ENCODE assay signal across 1 cellular context in the genomic region with DNA sequence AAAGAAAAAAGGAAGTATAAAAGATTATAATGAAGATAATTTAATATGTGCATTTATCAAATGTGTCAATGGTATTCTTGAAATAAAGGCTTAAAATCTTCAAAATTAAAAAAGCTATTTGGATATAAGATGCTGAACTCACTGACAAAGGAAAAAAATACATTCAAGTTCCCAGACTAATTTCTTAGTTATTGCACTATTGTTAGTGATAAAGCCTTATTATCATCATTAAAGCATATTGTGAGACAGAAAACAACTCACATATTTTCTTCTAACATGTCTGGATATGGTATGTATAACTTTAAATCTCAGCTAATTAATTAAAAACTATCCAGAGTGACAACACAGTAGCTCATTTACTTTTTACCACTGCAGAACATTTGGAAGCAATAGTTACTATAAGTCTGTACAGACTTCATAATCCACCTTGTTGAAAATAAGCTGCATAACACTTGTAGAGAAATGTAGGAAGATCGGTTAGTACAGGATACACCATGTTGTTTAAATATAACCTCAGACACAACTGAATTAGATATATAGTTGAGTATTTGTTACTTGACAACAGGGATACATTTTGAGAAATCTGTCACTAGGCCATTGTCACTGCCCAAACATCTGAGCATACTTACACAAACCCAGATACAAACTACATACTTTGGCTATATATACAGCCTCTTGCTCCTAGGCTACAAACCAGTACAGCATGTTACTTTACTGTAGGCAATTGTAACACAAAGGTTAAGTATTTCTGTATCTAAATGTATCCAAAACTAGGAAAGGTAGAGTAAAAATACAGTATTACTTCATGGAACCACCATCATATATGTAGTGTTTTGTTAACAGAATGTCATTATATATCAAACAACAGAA.
TF ChIP-seq lines count a peak whose summit lies in the region.

No MANE protein-coding gene starts in this region.

TF ChIP-seq in SK-N-SH treated with all-trans-retinoic acid at 6 μM for 48 hours, 23 proteins besides CTCF, POLR2A, EP300 and RAD21 (continued from another document):
- TF ChIP-seq POU6F1 (CRISPR knock-in tag; IDR thresholded peaks at IDR 0.05; ENCODE audit: borderline replicate concordance, low read depth) (no peak), ZFP30 (CRISPR knock-in tag; IDR thresholded peaks at IDR 0.05) (no peak), TCF4 (CRISPR knock-in tag; IDR thresholded peaks at IDR 0.05; ENCODE audit: borderline replicate concordance) (no peak), TOX (CRISPR knock-in tag; IDR thresholded peaks at IDR 0.05; ENCODE audit: borderline replicate concordance) (no peak), ZNF70 (CRISPR knock-in tag; IDR thresholded peaks at IDR 0.05) (no peak), GLIS3 (CRISPR knock-in tag; IDR thresholded peaks at IDR 0.05) (no peak), SNAI2 (CRISPR knock-in tag; IDR thresholded peaks at IDR 0.05) (no peak), ZFP3 (CRISPR knock-in tag; IDR thresholded peaks at IDR 0.05) (no peak), CSDC2 (CRISPR knock-in tag; IDR thresholded peaks at IDR 0.05) (no peak), RARB (CRISPR knock-in tag; IDR thresholded peaks at IDR 0.05) (no peak), OSR1 (CRISPR knock-in tag; IDR thresholded peaks at IDR 0.05) (no peak)
